ENCODE assay signal across 10 cellular contexts in genomic region chr20:4369798-4370124, GRCh38.
DNase-seq lines count a peak whose midpoint lies in the region; ATAC-seq and TF ChIP-seq lines count a peak whose summit lies in the region.
"Had no signal": no experiment of that assay in that cellular context is flagged by ENCODE, and none has a peak within 500 bp of the region (broad histone marks: within the 10 kb centered on the region; RNA-seq: fewer than 3 reads in every experiment).

No MANE protein-coding gene starts in this region.

- no peaks in the 10 kb centered on the region for H3K9me3 ChIP-seq in MM.1S (replicated peaks; ENCODE audit: insufficient read depth, low read length)

- H3F3A ChIP-seq in MM.1S (ENCODE audit: insufficient read depth, low read length): no peaks in the 10 kb centered on the region

- no peak overlapping the region for H3K27ac ChIP-seq in MM.1S (ENCODE audit: low read length)

- ATAC-seq in HG03354 (IDR thresholded peaks at IDR 0.05; ENCODE audit: poor library complexity, severe bottlenecking, unreplicated experiment) (peak; percentile 47), HG03159 (IDR thresholded peaks at IDR 0.05; ENCODE audit: unreplicated experiment) (no peak)
- ATAC-seq in activated CD8-positive, alpha-beta T cell treated with anti-CD3 and anti-CD28 coated beads, Interleukin-2, amount 10 ng/mL, durations not matched to agents 7 days and 5 days: peak; percentile 92
- ATAC-seq: left cardiac atrium had no signal

- POLR2A ChIA-PET in activated CD8-positive, alpha-beta T cell treated with anti-CD3 and anti-CD28 coated beads, Interleukin-2, amount 10 ng/mL, durations not matched to agents 7 days and 5 days (lab: Charles Lee): interaction anchor here (1.2 kb wide), 1 partner anchor 9 kb away, joined by 3 read pairs; no protein-coding TSS in a partner anchor

- H3K27me3 Mint-ChIP-seq in activated CD8-positive, alpha-beta T cell treated with anti-CD3 and anti-CD28 coated beads, Interleukin-2, amount 10 ng/mL, durations not matched to agents 7 days and 5 days (ENCODE audit: low read depth): no peaks in the 10 kb centered on the region

- CTCF ChIA-PET in activated CD8-positive, alpha-beta T cell treated with anti-CD3 and anti-CD28 coated beads, Interleukin-2, amount 10 ng/mL, durations not matched to agents 7 days and 5 days (lab: Charles Lee): no interaction called here

- H4K20me1 ChIP-seq in MM.1S (ENCODE audit: insufficient read depth, low read length): no peaks in the 10 kb centered on the region

- no peak overlapping the region for H3K4me3 Mint-ChIP-seq in activated CD8-positive, alpha-beta T cell treated with anti-CD3 and anti-CD28 coated beads, Interleukin-2, amount 10 ng/mL, durations not matched to agents 7 days and 5 days

- H3K27me3 ChIP-seq in MM.1S (replicated peaks; ENCODE audit: insufficient read depth, low read length): no peaks in the 10 kb centered on the region

- no peak for TF ChIP-seq CTCF in GM12864 (IDR thresholded peaks at IDR 0.05; ENCODE audit: low read depth, low read length, missing control alignments)
- no peak for TF ChIP-seq CTCF in MM.1S (IDR thresholded peaks at IDR 0.05; ENCODE audit: low read length)

- no peaks in the 10 kb centered on the region for H3K36me3 ChIP-seq in MM.1S (replicated peaks; ENCODE audit: insufficient read depth, low read length)

- H3K4me3 ChIP-seq in GM12864 (ENCODE audit: low read depth, low read length) (no peak overlapping the region), MM.1S (ENCODE audit: low read length) (no peak overlapping the region)

- H3K79me2 ChIP-seq in MM.1S (ENCODE audit: low read length): no peaks in the 10 kb centered on the region

- H3K27ac Mint-ChIP-seq in activated CD8-positive, alpha-beta T cell treated with anti-CD3 and anti-CD28 coated beads, Interleukin-2, amount 10 ng/mL, durations not matched to agents 7 days and 5 days: peak overlapping the region; percentile 93

- H2AFZ ChIP-seq in MM.1S (ENCODE audit: low read length): no peak overlapping the region

- peaks cover 34% of the 10 kb centered on the region for H3K4me1 Mint-ChIP-seq in activated CD8-positive, alpha-beta T cell treated with anti-CD3 and anti-CD28 coated beads, Interleukin-2, amount 10 ng/mL, durations not matched to agents 7 days and 5 days (ENCODE audit: low read depth)

- no peaks in the 10 kb centered on the region for H3K4me1 ChIP-seq in MM.1S (ENCODE audit: low read length)

- H3K36me3 Mint-ChIP-seq in activated CD8-positive, alpha-beta T cell treated with anti-CD3 and anti-CD28 coated beads, Interleukin-2, amount 10 ng/mL, durations not matched to agents 7 days and 5 days (ENCODE audit: low read depth): peaks cover 29% of the 10 kb centered on the region

- DNase-seq in GM12864 (ENCODE audit: low read depth) (peak; percentile 44), MM.1S (no peak), epidermal melanocyte (ENCODE audit: insufficient read length, low spot score) (no peak), inferior parietal cortex (ENCODE audit: extremely low spot score) (no peak)
- DNase-seq in activated CD8-positive, alpha-beta T cell treated with anti-CD3 and anti-CD28 coated beads, Interleukin-2, amount 10 ng/mL, durations not matched to agents 7 days and 5 days: peak; percentile 72
- peak; percentile 13 for DNase-seq in stimulated activated CD4-positive, alpha-beta T cell treated with anti-CD3 and anti-CD28 coated beads, Interleukin-12 subunit alpha, Interleukin-12 subunit beta, amount 100 ng/mL, for 4 hours
- DNase-seq: left cardiac atrium, NCI-H187 treated with DMSO at 0.1 percent for 48 hours had no signal

- H3K9me2 ChIP-seq in MM.1S (replicated peaks; ENCODE audit: insufficient read depth, low read length): no peaks in the 10 kb centered on the region

- H3K9me3 Mint-ChIP-seq in activated CD8-positive, alpha-beta T cell treated with anti-CD3 and anti-CD28 coated beads, Interleukin-2, amount 10 ng/mL, durations not matched to agents 7 days and 5 days (ENCODE audit: insufficient read depth): no peaks in the 10 kb centered on the region

- H3K9ac ChIP-seq in MM.1S (ENCODE audit: low read length): no peak overlapping the region

- H3K4me2 ChIP-seq in MM.1S (ENCODE audit: low read depth, low read length): no peak overlapping the region

Comparison
In these comparisons a context has a peak if more than half of its experiments do, and no peak if none do; other contexts are left out.
1. DNase-seq: peak in GM12864 (single experiment), activated CD8-positive, alpha-beta T cell treated with anti-CD3 and anti-CD28 coated beads, Interleukin-2, amount 10 ng/mL, durations not matched to agents 7 days and 5 days (single experiment) and stimulated activated CD4-positive, alpha-beta T cell treated with anti-CD3 and anti-CD28 coated beads, Interleukin-12 subunit alpha, Interleukin-12 subunit beta, amount 100 ng/mL, for 4 hours (single experiment); none in MM.1S (single experiment), epidermal melanocyte (single experiment) and inferior parietal cortex (single experiment).